Comparison of ENCODE assay signal across 8 cellular contexts in genomic region chr3:50610992-50611463, GRCh38. TPM values are rescaled to one million over a fixed set of nuclear protein-coding genes. Genes with fewer than 3 reads are reported as not detected.
DNase-seq lines count a peak whose midpoint lies in the region; ATAC-seq and TF ChIP-seq lines count a peak whose summit lies in the region.

No MANE protein-coding gene starts in this region.

- H3K4me3 Mint-ChIP-seq in endodermal cell, result peak overlapping the region; percentile 61

- H3K4me3 ChIP-seq in BLaER1 (peak overlapping the region; percentile 76), NT2/D1 (ENCODE audit: insufficient read length, low read depth) (peak overlapping the region; percentile 56), endodermal cell (ENCODE audit: low read length) (peak overlapping the region; percentile 75), neural cell (ENCODE audit: low read length) (peak overlapping the region; percentile 79)

- H3K27me3 Mint-ChIP-seq in endodermal cell (ENCODE audit: insufficient read depth), result peaks cover 45% of the 10 kb centered on the region

- no peaks in the 10 kb centered on the region for H3K79me2 ChIP-seq in neural cell (replicated peaks; ENCODE audit: insufficient read depth, low read length)

- WGBS in endodermal cell (ENCODE audit: insufficient coverage in 1 of 2, insufficient read length in 1 of 2), 2 experiments, result 61 to 86% methylated on average over 3 to 10 of the region's 10 CpGs

- H3K9me3 ChIP-seq in BLaER1 (no peaks in the 10 kb centered on the region), NT2/D1 (ENCODE audit: insufficient read depth, low read length) (no peaks in the 10 kb centered on the region), endodermal cell (ENCODE audit: control insufficient read depth, low read length) (no peaks in the 10 kb centered on the region), neural cell (ENCODE audit: low read length) (no peaks in the 10 kb centered on the region)

- H3K4me2 ChIP-seq in BLaER1 (peak overlapping the region; percentile 100), neural cell (ENCODE audit: low read length) (no peak overlapping the region)

- H3K27ac ChIP-seq in BLaER1 (peak overlapping the region; percentile 83), endodermal cell (ENCODE audit: low read depth, low read length) (peak overlapping the region; percentile 88), neural cell (ENCODE audit: low read length) (no peak overlapping the region)

- H3K4me1 Mint-ChIP-seq in endodermal cell, result peaks cover 15% of the 10 kb centered on the region

- TF ChIP-seq RAD21 in neural cell (conservative IDR thresholded peaks at IDR 0.05), result no peak

- no peaks in the 10 kb centered on the region for H3K36me3 Mint-ChIP-seq in endodermal cell (ENCODE audit: low read depth)

- H4K20me1 ChIP-seq in BLaER1 (peaks cover 17% of the 10 kb centered on the region; the same call in 1 of the 2 replicates), neural cell (ENCODE audit: insufficient read depth) (no peaks in the 10 kb centered on the region)

- DNase-seq in NT2/D1 (ENCODE audit: low read depth, low spot score) (no peak), endodermal cell (no peak), mesenteric fat pad (ENCODE audit: low spot score) (no peak), NCI-H1694 treated with DMSO at 0.1 percent for 48 hours (lab: John Stamatoyannopoulos, UW) (no peak), GM10248 (ENCODE audit: extremely low spot score) (no peak)

- H3K4me1 ChIP-seq in BLaER1 (peaks cover 54% of the 10 kb centered on the region), NT2/D1 (ENCODE audit: insufficient read depth, insufficient read length) (peaks cover 14% of the 10 kb centered on the region), endodermal cell (ENCODE audit: control insufficient read depth, insufficient read depth, low read length) (no peaks in the 10 kb centered on the region)

- no peaks in the 10 kb centered on the region for H3K27me3 ChIP-seq in BLaER1
- H3K27me3 ChIP-seq in NT2/D1 (ENCODE audit: insufficient read depth, insufficient read length), result peaks cover 49% of the 10 kb centered on the region
- peaks cover 22% of the 10 kb centered on the region for H3K27me3 ChIP-seq in endodermal cell (ENCODE audit: control insufficient read depth, insufficient read depth, low read length, poor library complexity, severe bottlenecking)
- peaks cover 14% of the 10 kb centered on the region for H3K27me3 ChIP-seq in neural cell (ENCODE audit: insufficient read depth, low read depth, low read length)

- H3K27ac Mint-ChIP-seq in endodermal cell, result no peak overlapping the region

- no peak for ATAC-seq in GM19395 (IDR thresholded peaks at IDR 0.05; ENCODE audit: unreplicated experiment)

- CTCF ChIA-PET in GM10248 (lab: Yijun Ruan, JAX), result interaction anchor here (1.1 to 17.5 kb wide), 9 partner anchors 9 to 759 kb away, joined by 3 to 419 read pairs (median 77); partner anchors contain the start of genes C3orf18 and HEMK1

- no peaks in the 10 kb centered on the region for H3K9me2 ChIP-seq in neural cell (ENCODE audit: insufficient read depth, low read length)

- POLR2A ChIA-PET in GM10248 (lab: Yijun Ruan, JAX), result interaction anchor here (1.2 to 1.4 kb wide), 3 partner anchors 20 to 42 kb away, joined by 3 to 7 read pairs (median 4); partner anchors contain the start of gene HEMK1

- peak overlapping the region; percentile 86 for H3K9ac ChIP-seq in BLaER1
- peak overlapping the region; percentile 72 for H3K9ac ChIP-seq in NT2/D1 (ENCODE audit: insufficient read length, low read depth)
- H3K9ac ChIP-seq in endodermal cell (ENCODE audit: extremely low read depth, low read length, poor library complexity, severe bottlenecking), result peak overlapping the region; percentile 45
- H3K9ac ChIP-seq in neural cell (ENCODE audit: low read length), result peak overlapping the region; percentile 31

- H3K36me3 ChIP-seq in BLaER1 (peaks cover 23% of the 10 kb centered on the region), NT2/D1 (ENCODE audit: insufficient read depth, insufficient read length, low read length) (peaks cover 22% of the 10 kb centered on the region), endodermal cell (ENCODE audit: control insufficient read depth, insufficient read depth, low read length) (peaks cover 6% of the 10 kb centered on the region), neural cell (ENCODE audit: insufficient read depth, low read length) (no peaks in the 10 kb centered on the region)

- H2AFZ ChIP-seq in neural cell (ENCODE audit: low read depth, low read length), result peak overlapping the region; percentile 27

- TF ChIP-seq EP300 in neural cell (conservative IDR thresholded peaks at IDR 0.05; ENCODE audit: poor library complexity, severe bottlenecking), result no peak

- TF ChIP-seq CTCF in endodermal cell (conservative IDR thresholded peaks at IDR 0.05) (no peak), neural cell (IDR thresholded peaks at IDR 0.05; ENCODE audit: poor library complexity, severe bottlenecking) (no peak), GM10248 (IDR thresholded peaks at IDR 0.05; ENCODE audit: control extremely low read depth, extremely low read depth, low read depth, missing control alignments) (no peak)

- no peaks in the 10 kb centered on the region for H3F3A ChIP-seq in neural cell (ENCODE audit: insufficient read depth, low read length, poor library complexity, severe bottlenecking)

- no peaks in the 10 kb centered on the region for H3K9me3 Mint-ChIP-seq in endodermal cell

TF ChIP-seq in neural cell, 6 proteins besides CTCF, POLR2A, EP300 and RAD21:
- TF ChIP-seq TAF1 (IDR thresholded peaks at IDR 0.05; ENCODE audit: low read depth) (no peak), REST (IDR thresholded peaks at IDR 0.05; ENCODE audit: borderline replicate concordance) (no peak), EZH2 (IDR thresholded peaks at IDR 0.05; ENCODE audit: borderline replicate concordance, insufficient read depth, low read length, poor library complexity, severe bottlenecking) (no peak)

RNA-seq across cellular contexts. Expression of gene CISH, which starts 0.5 kb away (rescaled TPM):
- total RNA-seq in endodermal cell (1 to 10 TPM; 1.2 to 2.0 TPM), mesenteric fat pad (56.2 TPM)
- polyA plus RNA-seq in endodermal cell (2013, experiment 1 of 2), result 3.6 TPM
- 3.7 TPM for polyA plus RNA-seq in endodermal cell (2013, experiment 2 of 2)
- polyA plus RNA-seq in neural cell, result not detected in 2 replicates
- not detected in 2 replicates for polyA minus RNA-seq in neural cell

RNA-seq across cellular contexts. Expression of gene MAPKAPK3, which starts 5.9 kb away (rescaled TPM):
- total RNA-seq in endodermal cell, result 10 to 100 TPM; 37.2 to 39.7 TPM
- polyA plus RNA-seq in endodermal cell (2013, experiment 1 of 2), result 29.9 TPM
- polyA plus RNA-seq in endodermal cell (2013, experiment 2 of 2), result 26.1 TPM
- polyA plus RNA-seq in neural cell, result 4.3 and 6.6 TPM in 2 replicates
- polyA minus RNA-seq in neural cell, result 5.3 and 5.8 TPM in 2 replicates
- 44.7 TPM for total RNA-seq in mesenteric fat pad

RNA-seq across cellular contexts. Expression of gene HEMK1, which starts 41.7 kb away (rescaled TPM):
- total RNA-seq in endodermal cell (10 to 100 TPM; 24.1 to 25.8 TPM), mesenteric fat pad (15.5 TPM)
- 21.2 TPM for polyA plus RNA-seq in endodermal cell (2013, experiment 1 of 2)
- polyA plus RNA-seq in endodermal cell (2013, experiment 2 of 2), result 19.8 TPM
- polyA plus RNA-seq in neural cell, result 24.4 and 36.8 TPM in 2 replicates
- polyA minus RNA-seq in neural cell, result 12.5 and 13.6 TPM in 2 replicates

RNA-seq across cellular contexts. Expression of gene C3orf18, which starts 43.5 kb away (rescaled TPM):
- 10 to 100 TPM; 14.4 to 16.9 TPM for total RNA-seq in endodermal cell
- 15.6 TPM for polyA plus RNA-seq in endodermal cell (2013, experiment 1 of 2)
- polyA plus RNA-seq in endodermal cell (2013, experiment 2 of 2), result 15.4 TPM
- polyA plus RNA-seq in neural cell, result 24.5 and 39.9 TPM in 2 replicates
- polyA minus RNA-seq in neural cell, result 13.4 and 14.4 TPM in 2 replicates
- total RNA-seq in mesenteric fat pad, result 8.9 TPM

Comparison
In these comparisons a context has a peak if more than half of its experiments do, and no peak if none do; other contexts are left out.
1. H3K9ac ChIP-seq: peak in every context shown above with its lines; median percentile 86 in BLaER1; 72 in NT2/D1; 45 in endodermal cell; 31 in neural cell.
2. RNA of gene CISH, which starts 0.5 kb away (total RNA-seq): 56.2 TPM in mesenteric fat pad (single experiment); 1.2 to 2.0 TPM in endodermal cell; every median in the first group is over 10 times any median in the second.
3. Peak in every context shown above with its lines, with median percentiles within 50 percentile points of each other: H3K4me3 ChIP-seq.